Comparison of ENCODE assay signal across 25 cellular contexts in the genomic region with DNA sequence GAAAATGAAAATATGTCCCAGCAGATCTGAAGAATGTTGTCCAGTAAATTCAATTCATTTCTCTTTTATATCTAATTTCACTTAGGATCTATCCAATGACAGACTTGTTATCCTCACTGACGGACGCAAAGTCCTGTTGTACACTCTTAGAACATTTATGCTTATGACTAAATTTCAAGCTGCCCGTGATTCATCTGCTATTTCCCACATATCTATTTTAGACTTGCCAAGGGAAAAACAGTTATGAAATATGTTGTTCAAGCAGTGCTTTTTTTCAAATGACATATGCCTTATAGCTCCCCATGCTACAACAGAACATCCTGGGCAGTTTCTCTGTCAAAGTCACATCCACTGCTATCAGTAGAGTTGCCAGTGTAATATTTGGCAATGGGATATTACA.
"Had no signal": no experiment of that assay in that cellular context is flagged by ENCODE, and none has a peak within 500 bp of the region (broad histone marks: within the 10 kb centered on the region; RNA-seq: fewer than 3 reads in every experiment).

No MANE protein-coding gene starts in this region.

- H3K36me3 Mint-ChIP-seq: activated naive CD8-positive, alpha-beta T cell had no signal

- H3K27ac Mint-ChIP-seq: activated CD4-positive, alpha-beta memory T cell treated with anti-CD3 and anti-CD28 coated beads, Interleukin-2, amount 10 ng/mL, durations not matched to agents 7 days and 5 days; activated CD4-positive, alpha-beta T cell treated with anti-CD3 and anti-CD28 coated beads, Interleukin-2, amount 10 ng/mL, durations not matched to agents 7 days and 5 days; activated naive CD8-positive, alpha-beta T cell; activated T-cell treated with anti-CD3 and anti-CD28 coated beads, Interleukin-2, amount 50 U/mL, for 24 hours; activated T-cell treated with anti-CD3 and anti-CD28 coated beads, Interleukin-2, amount 50 U/mL, for 72 hours had no signal

- ATAC-seq: activated T-cell treated with anti-CD3 and anti-CD28 coated beads, Interleukin-2, amount 50 U/mL, for 72 hours had no signal

- H3K4me1 ChIP-seq: esophagus squamous epithelium had no signal

- H3K27ac ChIP-seq: brain microvascular endothelial cell, epithelial cell of prostate, esophagus squamous epithelium had no signal

- H3K36me3 ChIP-seq: brain microvascular endothelial cell, esophagus squamous epithelium had no signal

- H3K4me3 ChIP-seq: esophagus squamous epithelium had no signal

- H3K9me3 Mint-ChIP-seq: activated CD4-positive, alpha-beta T cell treated with anti-CD3 and anti-CD28 coated beads, Interleukin-2, amount 10 ng/mL, durations not matched to agents 7 days and 5 days had no signal

- H3K9me3 ChIP-seq: esophagus squamous epithelium had no signal

- H3K27me3 Mint-ChIP-seq: activated CD4-positive, alpha-beta memory T cell treated with anti-CD3 and anti-CD28 coated beads, Interleukin-2, amount 10 ng/mL, durations not matched to agents 7 days and 5 days; activated CD4-positive, alpha-beta T cell treated with anti-CD3 and anti-CD28 coated beads, Interleukin-2, amount 10 ng/mL, durations not matched to agents 7 days and 5 days; activated naive CD8-positive, alpha-beta T cell; activated T-cell treated with anti-CD3 and anti-CD28 coated beads, Interleukin-2, amount 50 U/mL, for 24 hours had no signal

- H3K27me3 ChIP-seq: brain microvascular endothelial cell, esophagus squamous epithelium had no signal

- DNase-seq: activated CD4-positive, alpha-beta memory T cell treated with anti-CD3 and anti-CD28 coated beads, Interleukin-2, amount 10 ng/mL, durations not matched to agents 7 days and 5 days; activated CD4-positive, alpha-beta T cell treated with anti-CD3 and anti-CD28 coated beads for 4 hours; activated CD4-positive, alpha-beta T cell treated with anti-CD3 and anti-CD28 coated beads, Interleukin-2, amount 10 ng/mL, durations not matched to agents 7 days and 5 days; activated CD4-positive, alpha-beta T cell treated with anti-CD3 and anti-CD28 coated beads, Interleukin-2, amount 50 U/mL, for 4 hours; activated CD4-positive, CD25-positive, alpha-beta regulatory T cell; activated CD4-positive, CD25-positive, alpha-beta regulatory T cell treated with anti-CD3 and anti-CD28 coated beads, Interleukin-2, amount 50 U/mL, for 72 hours; activated CD8-positive, alpha-beta memory T cell treated with anti-CD3 and anti-CD28 coated beads, Interleukin-2, amount 50 U/mL, for 48 hours; activated gamma-delta T cell; activated naive CD4-positive, alpha-beta T cell; activated naive CD4-positive, alpha-beta T cell treated with anti-CD3 and anti-CD28 coated beads, Interleukin-2, amount 50 U/mL, for 16 hours; activated T-cell treated with anti-CD3 and anti-CD28 coated beads for 4 hours; activated T-cell treated with anti-CD3 and anti-CD28 coated beads, Interleukin-2, amount 50 U/mL, for 24 hours; activated T-cell treated with anti-CD3 and anti-CD28 coated beads, Interleukin-2, amount 50 U/mL, for 72 hours; amniotic stem cell; brain microvascular endothelial cell; caudate nucleus; cortex of kidney; dermis blood vessel endothelial cell; effector CD8-positive, alpha-beta T cell; esophagus squamous epithelium; foreskin fibroblast; glutamatergic neuron; T-helper 2 cell had no signal

- H3K4me1 Mint-ChIP-seq: activated CD4-positive, alpha-beta memory T cell treated with anti-CD3 and anti-CD28 coated beads, Interleukin-2, amount 10 ng/mL, durations not matched to agents 7 days and 5 days; activated CD4-positive, alpha-beta T cell treated with anti-CD3 and anti-CD28 coated beads, Interleukin-2, amount 10 ng/mL, durations not matched to agents 7 days and 5 days had no signal

- H3K4me3 Mint-ChIP-seq: activated CD4-positive, alpha-beta memory T cell treated with anti-CD3 and anti-CD28 coated beads, Interleukin-2, amount 10 ng/mL, durations not matched to agents 7 days and 5 days; activated CD4-positive, alpha-beta T cell treated with anti-CD3 and anti-CD28 coated beads, Interleukin-2, amount 10 ng/mL, durations not matched to agents 7 days and 5 days; activated naive CD8-positive, alpha-beta T cell; activated T-cell treated with anti-CD3 and anti-CD28 coated beads, Interleukin-2, amount 50 U/mL, for 24 hours; activated T-cell treated with anti-CD3 and anti-CD28 coated beads, Interleukin-2, amount 50 U/mL, for 72 hours had no signal
